Comparison of ENCODE assay signal across 1 cellular context in genomic region chr2:221289389-221289788, GRCh38.
TF ChIP-seq lines count a peak whose summit lies in the region.

No MANE protein-coding gene starts in this region.

TF ChIP-seq in IMR-90, 13 proteins besides CTCF, POLR2A, EP300 and RAD21 (continued from another document):
- TF ChIP-seq BHLHE40 (IDR thresholded peaks at IDR 0.05; ENCODE audit: low read depth, low read length) (no peak), RFX5 (IDR thresholded peaks at IDR 0.05; ENCODE audit: low read depth, low read length) (no peak), MXI1 (IDR thresholded peaks at IDR 0.05; ENCODE audit: borderline replicate concordance, low read depth, low read length) (no peak), MAZ (IDR thresholded peaks at IDR 0.05; ENCODE audit: borderline replicate concordance, low read depth, low read length) (no peak), NFE2L2 (IDR thresholded peaks at IDR 0.05; ENCODE audit: low read depth, low read length) (no peak)
